32 cellular contexts compared by ENCODE assay signal in genomic region chr3:32822609-32823498, GRCh38. TPM values are rescaled to one million over a fixed set of nuclear protein-coding genes. Genes with fewer than 3 reads are reported as not detected.
DNase-seq lines count a peak whose midpoint lies in the region; ATAC-seq and TF ChIP-seq lines count a peak whose summit lies in the region.
"Had no signal": no experiment of that assay in that cellular context is flagged by ENCODE, and none has a peak within 500 bp of the region (broad histone marks: within the 10 kb centered on the region; RNA-seq: fewer than 3 reads in every experiment).

No MANE protein-coding gene starts in this region.

- TF ChIP-seq CTCF in Caco-2 (IDR thresholded peaks at IDR 0.05; ENCODE audit: insufficient read depth in 1 of 2, low read depth in 1 of 2, low read length in 1 of 2, severe bottlenecking in 1 of 2, unreplicated experiment in 1 of 2) (no peak), endothelial cell (IDR thresholded peaks at IDR 0.05; ENCODE audit: unreplicated experiment) (no peak), nephron (IDR thresholded peaks at IDR 0.05; ENCODE audit: unreplicated experiment in 3 of 3) (no peak)
- no peak for TF ChIP-seq CTCF in CD8-positive, alpha-beta T cell (IDR thresholded peaks at IDR 0.05)

- CTCF ChIA-PET in Caco-2 (lab: Charles Lee), result no interaction called here
- CTCF ChIA-PET in CD8-positive, alpha-beta T cell (lab: Charles Lee), result interaction anchor here (0.6 to 0.7 kb wide), 2 partner anchors 11 to 651 kb away, joined by 3 read pairs; no protein-coding TSS in a partner anchor

- H3K9me3 ChIP-seq in Caco-2, result no peaks in the 10 kb centered on the region
- no peaks in the 10 kb centered on the region; the same call in 1 of the 2 replicates for H3K9me3 ChIP-seq in HUES64 (ENCODE audit: insufficient read depth, low read depth, low read length)
- no peaks in the 10 kb centered on the region for H3K9me3 ChIP-seq in CD8-positive, alpha-beta T cell (ENCODE audit: low read length)
- H3K9me3 ChIP-seq: ascending aorta, gastrocnemius medialis, HAP-1, psoas muscle, testis, vagina had no signal

- no peak for ATAC-seq in GM21825 (IDR thresholded peaks at IDR 0.05; ENCODE audit: unreplicated experiment)
- no peak for ATAC-seq in HG03139 (IDR thresholded peaks at IDR 0.05; ENCODE audit: unreplicated experiment)
- no peak for ATAC-seq in CD8-positive, alpha-beta T cell
- ATAC-seq: activated CD8-positive, alpha-beta T cell treated with anti-CD3 and anti-CD28 coated beads, Interleukin-2, amount 10 ng/mL, durations not matched to agents 7 days and 5 days; gastrocnemius medialis; psoas muscle; stimulated activated naive CD8-positive, alpha-beta T cell treated with anti-CD3 and anti-CD28 coated beads, Interleukin-15, Interleukin-2, amounts not matched to agents 100 U/mL and 50 U/mL, for 24 hours had no signal

- intact Hi-C loops in Caco-2 (cut with micrococcal nuclease; ENCODE audit: unreplicated experiment), result loop anchor here (1.0 to 5.0 kb wide), 2 partner anchors 34 to 67 kb away; no protein-coding TSS in a partner anchor
- intact Hi-C loops in CD8-positive, alpha-beta T cell (cut with DNase I, micrococcal nuclease), result no loop called here

- H3K27ac Mint-ChIP-seq in Caco-2 (ENCODE audit: unreplicated experiment), result peak overlapping the region; percentile 10
- no peak overlapping the region for H3K27ac Mint-ChIP-seq in endothelial cell (ENCODE audit: unreplicated experiment)
- H3K27ac Mint-ChIP-seq in nephron, result peak overlapping the region in 1 of 3 experiments; percentile 9
- H3K27ac Mint-ChIP-seq in CD8-positive, alpha-beta T cell, result no peak overlapping the region
- H3K27ac Mint-ChIP-seq: activated CD8-positive, alpha-beta T cell treated with anti-CD3 and anti-CD28 coated beads, Interleukin-2, amount 10 ng/mL, durations not matched to agents 7 days and 5 days; activated naive CD8-positive, alpha-beta T cell treated with anti-CD3 and anti-CD28 coated beads for 36 hours; CD4-positive, CD25-positive, alpha-beta regulatory T cell; dendritic cell treated with granulocyte-macrophage colony-stimulating factor and Interleukin-4, amounts not matched to agents 40 ng/mL and 50 ng/mL, for 4 days had no signal

- H3K9me3 Mint-ChIP-seq in Caco-2 (ENCODE audit: unreplicated experiment) (no peaks in the 10 kb centered on the region), endothelial cell (ENCODE audit: unreplicated experiment) (no peaks in the 10 kb centered on the region), nephron (peaks cover 5% of the 10 kb centered on the region)
- no peaks in the 10 kb centered on the region for H3K9me3 Mint-ChIP-seq in CD8-positive, alpha-beta T cell
- H3K9me3 Mint-ChIP-seq: activated naive CD8-positive, alpha-beta T cell treated with anti-CD3 and anti-CD28 coated beads for 36 hours; CD4-positive, CD25-positive, alpha-beta regulatory T cell; dendritic cell treated with granulocyte-macrophage colony-stimulating factor and Interleukin-4, amounts not matched to agents 40 ng/mL and 50 ng/mL, for 4 days had no signal

- no peak overlapping the region for H3K27ac ChIP-seq in HUES64 (ENCODE audit: low read depth, low read length)
- no peak overlapping the region for H3K27ac ChIP-seq in CD8-positive, alpha-beta T cell (ENCODE audit: low read depth, low read length)
- H3K27ac ChIP-seq: ascending aorta, gastrocnemius medialis, KMS-11, psoas muscle, SK-N-MC, testis, vagina had no signal

- no peaks in the 10 kb centered on the region for H3K27me3 ChIP-seq in Caco-2 (replicated peaks; ENCODE audit: control insufficient read depth, insufficient read depth, low read length)
- no peaks in the 10 kb centered on the region for H3K27me3 ChIP-seq in HUES64 (ENCODE audit: insufficient read depth, low read length)
- H3K27me3 ChIP-seq in CD8-positive, alpha-beta T cell (ENCODE audit: insufficient read depth, low read length), result peaks cover 6% of the 10 kb centered on the region
- H3K27me3 ChIP-seq: testis had no signal

- H3K9ac ChIP-seq in HUES64 (ENCODE audit: low read depth, low read length), result peak overlapping the region; percentile 98; the same call in 1 of the 2 replicates
- H3K9ac ChIP-seq: KMS-11 had no signal

- BruUV-seq in Caco-2 (replicated peaks; lab: Mats Ljungman, UMichigan), result no TSS peak

- peaks cover 4% of the 10 kb centered on the region; the same call in 1 of the 2 replicates for H3K36me3 ChIP-seq in Caco-2 (ENCODE audit: control insufficient read depth, insufficient read depth, low read length)
- peaks cover 65% of the 10 kb centered on the region for H3K36me3 ChIP-seq in HUES64 (ENCODE audit: insufficient read depth, low read length)
- H3K36me3 ChIP-seq in CD8-positive, alpha-beta T cell (ENCODE audit: insufficient read depth, low read length), result no peaks in the 10 kb centered on the region
- H3K36me3 ChIP-seq: ascending aorta, gastrocnemius medialis, vagina had no signal

- 58% methylated on average over 3 of the region's 5 CpGs for WGBS in HUES64

- POLR2A ChIA-PET in Caco-2 (lab: Charles Lee), result no interaction called here
- POLR2A ChIA-PET in CD8-positive, alpha-beta T cell (lab: Charles Lee), result no interaction called here

- H3K27me3 Mint-ChIP-seq in Caco-2 (ENCODE audit: insufficient read depth, unreplicated experiment) (no peaks in the 10 kb centered on the region), endothelial cell (ENCODE audit: unreplicated experiment) (peaks cover 13% of the 10 kb centered on the region), nephron (ENCODE audit: low read depth) (peaks cover 88% of the 10 kb centered on the region)
- H3K27me3 Mint-ChIP-seq in CD8-positive, alpha-beta T cell (ENCODE audit: low read depth), result peaks cover 25% of the 10 kb centered on the region

- DNase-seq in Caco-2, result no peak
- no peak for DNase-seq in endothelial cell (ENCODE audit: low spot score)
- no peak for DNase-seq in NCI-H1930 (lab: John Stamatoyannopoulos, UW)
- no peak for DNase-seq in CD8-positive, alpha-beta T cell
- DNase-seq: activated CD8-positive, alpha-beta T cell treated with anti-CD3 and anti-CD28 coated beads, Interleukin-2, amount 10 ng/mL, durations not matched to agents 7 days and 5 days; activated effector memory CD4-positive, alpha-beta T cell treated with anti-CD3 and anti-CD28 coated beads, Interleukin-2, amount 50 U/mL, for 16 hours; activated naive CD8-positive, alpha-beta T cell treated with anti-CD3 and anti-CD28 coated beads for 36 hours; activated T-cell treated with anti-CD3 and anti-CD28 coated beads for 4 hours; CD4-positive, CD25-positive, alpha-beta regulatory T cell; central memory CD4-positive, alpha-beta T cell; gastrocnemius medialis; hippocampal formation; NCI-H1417; NCI-H2081 treated with DMSO at 0.1 percent for 48 hours; psoas muscle; stimulated activated CD4-positive, alpha-beta T cell treated with anti-CD3 and anti-CD28 coated beads, Interleukin-15, amount 100 ng/mL, for 24 hours; stimulated activated naive CD8-positive, alpha-beta T cell treated with anti-CD3 and anti-CD28 coated beads, Interleukin-15, Interleukin-2, amounts not matched to agents 100 U/mL and 50 U/mL, for 24 hours; T-helper 2 cell had no signal

- H3K4me3 ChIP-seq in Caco-2 (ENCODE audit: low read depth, low read length) (no peak overlapping the region), HUES64 (ENCODE audit: low read length) (peak overlapping the region; percentile 99)
- no peak overlapping the region for H3K4me3 ChIP-seq in CD8-positive, alpha-beta T cell (ENCODE audit: low read depth, low read length)
- H3K4me3 ChIP-seq: ascending aorta, HAP-1, psoas muscle, SK-N-MC, testis, vagina had no signal

- peaks cover 80% of the 10 kb centered on the region for H3K36me3 Mint-ChIP-seq in Caco-2 (ENCODE audit: insufficient read depth, unreplicated experiment)
- peaks cover 21% of the 10 kb centered on the region for H3K36me3 Mint-ChIP-seq in endothelial cell (ENCODE audit: low read depth, unreplicated experiment)
- H3K36me3 Mint-ChIP-seq in nephron (ENCODE audit: low read depth), result peaks cover 5% of the 10 kb centered on the region
- H3K36me3 Mint-ChIP-seq in CD8-positive, alpha-beta T cell, result no peaks in the 10 kb centered on the region
- H3K36me3 Mint-ChIP-seq: activated naive CD8-positive, alpha-beta T cell treated with anti-CD3 and anti-CD28 coated beads for 36 hours; CD4-positive, CD25-positive, alpha-beta regulatory T cell had no signal

- H3K4me3 Mint-ChIP-seq in Caco-2 (ENCODE audit: unreplicated experiment) (peak overlapping the region; percentile 86), endothelial cell (ENCODE audit: unreplicated experiment) (peak overlapping the region; percentile 87), nephron (peak overlapping the region; percentile 79 to 85 (median 82))
- H3K4me3 Mint-ChIP-seq in CD8-positive, alpha-beta T cell, result no peak overlapping the region
- H3K4me3 Mint-ChIP-seq: activated CD8-positive, alpha-beta T cell treated with anti-CD3 and anti-CD28 coated beads, Interleukin-2, amount 10 ng/mL, durations not matched to agents 7 days and 5 days; activated naive CD8-positive, alpha-beta T cell treated with anti-CD3 and anti-CD28 coated beads for 36 hours; dendritic cell treated with granulocyte-macrophage colony-stimulating factor and Interleukin-4, amounts not matched to agents 40 ng/mL and 50 ng/mL, for 4 days had no signal

- H3K4me1 ChIP-seq in Caco-2 (peaks cover 58% of the 10 kb centered on the region), HUES64 (ENCODE audit: insufficient read depth, low read length) (peaks cover 50% of the 10 kb centered on the region)
- H3K4me1 ChIP-seq in CD8-positive, alpha-beta T cell (ENCODE audit: insufficient read depth, low read length), result no peaks in the 10 kb centered on the region
- H3K4me1 ChIP-seq: gastrocnemius medialis, psoas muscle, testis had no signal

- H3K4me1 Mint-ChIP-seq in Caco-2 (ENCODE audit: low read depth, unreplicated experiment) (peaks cover 27% of the 10 kb centered on the region), endothelial cell (ENCODE audit: unreplicated experiment) (peaks cover 54% of the 10 kb centered on the region), nephron (peaks cover 11% of the 10 kb centered on the region)
- peaks cover 7% of the 10 kb centered on the region for H3K4me1 Mint-ChIP-seq in CD8-positive, alpha-beta T cell (ENCODE audit: low read depth)

RNA-seq across cellular contexts. Expression of gene TRIM71, which starts 5.1 kb away (rescaled TPM):
- total RNA-seq in Caco-2 (2022) (67.5 and 68.4 TPM in 2 replicates), endothelial cell (ENCODE audit: unreplicated experiment) (74.0 TPM)
- 82.8 TPM for polyA plus RNA-seq in HUES64 (2013, experiment 1 of 2)
- 81.5 TPM for polyA plus RNA-seq in HUES64 (2013, experiment 2 of 2)
- not detected for total RNA-seq in CD8-positive, alpha-beta T cell
- total RNA-seq: activated CD8-positive, alpha-beta T cell treated with anti-CD3 and anti-CD28 coated beads, Interleukin-2, amount 10 ng/mL, durations not matched to agents 7 days and 5 days; ascending aorta; gastrocnemius medialis; lung microvascular endothelial cell; NCI-H460; OCI-LY7; psoas muscle; vagina had no signal

Comparison
In these comparisons a context has a peak if more than half of its experiments do, and no peak if none do; other contexts are left out.
1. RNA of gene TRIM71, which starts 5.1 kb away (total RNA-seq): 74.0 TPM in endothelial cell (single experiment) and 67.5 to 68.4 TPM in Caco-2; not detected in CD8-positive, alpha-beta T cell; every median in the first group is over 10 times any median in the second.